18 cellular contexts compared by ENCODE assay signal in genomic region chr6:32371204-32371603, GRCh38. TPM values are rescaled to one million over a fixed set of nuclear protein-coding genes. Genes with fewer than 3 reads are reported as not detected.
DNase-seq lines count a peak whose midpoint lies in the region; TF ChIP-seq lines count a peak whose summit lies in the region.
"Had no signal": no experiment of that assay in that cellular context is flagged by ENCODE, and none has a peak within 500 bp of the region (broad histone marks: within the 10 kb centered on the region; RNA-seq: fewer than 3 reads in every experiment).

No MANE protein-coding gene starts in this region.

- H3K36me3 Mint-ChIP-seq in mesothelial cell of epicardium, result peaks cover 5% of the 10 kb centered on the region
- H3K36me3 Mint-ChIP-seq: CD14-positive monocyte had no signal

- in situ Hi-C loops in GM13977 (cut with MboI; ENCODE audit: low pct_unique_long_range_greater_than_20kb, low sequenced_read_pairs, unreplicated experiment), result no loop called here

- DNase-seq in EH (ENCODE audit: low read depth) (peak; percentile 19), HT1080 (ENCODE audit: low read depth) (peak; percentile 17), cardiac fibroblast (ENCODE audit: low read depth in 2 of 2) (peak; percentile 29 to 32), mesothelial cell of epicardium (ENCODE audit: low spot score in 2 of 2, unreplicated experiment in 2 of 2) (no peak), NCI-H69 (lab: John Stamatoyannopoulos, UW) (no peak), NCI-H146 treated with DMSO at 0.1 percent for 48 hours (lab: John Stamatoyannopoulos, UW; ENCODE audit: unreplicated experiment) (no peak), GM13977 (ENCODE audit: low spot score) (no peak)
- DNase-seq: Caco-2, KG1, NCI-H1105 treated with DMSO at 0.1 percent for 48 hours, NCI-H1930, NCI-H2171, NCI-H510A, SHP77 treated with DMSO at 0.1 percent for 48 hours had no signal

- no peak overlapping the region for H3K4me3 ChIP-seq in cardiac fibroblast (replicated peaks in 1 of 2; ENCODE audit: low read depth in 2 of 2, low read length in 2 of 2)
- H3K4me3 ChIP-seq: GM12878 had no signal

- no peak overlapping the region for H3K4me3 Mint-ChIP-seq in mesothelial cell of epicardium

- TF ChIP-seq CTCF in cardiac fibroblast (IDR thresholded peaks at IDR 0.05; ENCODE audit: low read depth, low read length) (no peak), mesothelial cell of epicardium (IDR thresholded peaks at IDR 0.05; ENCODE audit: unreplicated experiment) (no peak), GM13977 (IDR thresholded peaks at IDR 0.05; ENCODE audit: extremely low read depth, insufficient read depth, missing control alignments) (no peak)

- H3K27ac Mint-ChIP-seq in mesothelial cell of epicardium, result peak overlapping the region; percentile 71
- H3K27ac Mint-ChIP-seq: CD14-positive monocyte had no signal

- H3K27me3 Mint-ChIP-seq in mesothelial cell of epicardium (ENCODE audit: low read depth), result peaks cover 2% of the 10 kb centered on the region

- no peaks in the 10 kb centered on the region for H3K4me1 Mint-ChIP-seq in mesothelial cell of epicardium
- H3K4me1 Mint-ChIP-seq: CD14-positive monocyte had no signal

- H3K9me3 Mint-ChIP-seq in mesothelial cell of epicardium, result peaks cover 4% of the 10 kb centered on the region

RNA-seq across cellular contexts. Expression of gene TSBP1, which starts 0.5 kb away (rescaled TPM):
- not detected in 2 replicates for total RNA-seq in HT1080 (2014; rRNA removed; shearing (Covaris generic))
- not detected in 2 replicates for polyA plus RNA-seq in HT1080 (2015; cell fraction: cytosol; rRNA removed)
- polyA plus RNA-seq in HT1080 (2015; cell fraction: nucleus; rRNA removed), result not detected in 2 replicates
- total RNA-seq in mesothelial cell of epicardium, result not detected in 3 replicates
- total RNA-seq: Caco-2, G401, GM12878, MCF 10A had no signal
- polyA plus RNA-seq: CD14-positive monocyte, GM12878 had no signal

RNA-seq across cellular contexts. Expression of gene BTNL2, which starts 35.8 kb away (rescaled TPM):
- not detected in 2 replicates for total RNA-seq in HT1080 (2014; rRNA removed; shearing (Covaris generic))
- polyA plus RNA-seq in HT1080 (2015; cell fraction: cytosol; rRNA removed), result not detected in 2 replicates
- not detected in 2 replicates for polyA plus RNA-seq in HT1080 (2015; cell fraction: nucleus; rRNA removed)
- not detected in 3 replicates for total RNA-seq in mesothelial cell of epicardium
- total RNA-seq: Caco-2, G401, MCF 10A had no signal
- polyA plus RNA-seq: CD14-positive monocyte had no signal

Comparison
In these comparisons a context has a peak if more than half of its experiments do, and no peak if none do; other contexts are left out.
1. DNase-seq: peak in EH (single experiment), HT1080 (single experiment) and cardiac fibroblast (2 of 2); none in mesothelial cell of epicardium (0 of 2), NCI-H69 (single experiment), NCI-H146 treated with DMSO at 0.1 percent for 48 hours (single experiment) and GM13977 (single experiment).